Comparison of ENCODE assay signal across 24 cellular contexts in genomic region chr1:19262728-19263127, GRCh38. TPM values are rescaled to one million over a fixed set of nuclear protein-coding genes. Genes with fewer than 3 reads are reported as not detected.
A peak's percentile ranks its signal among the peaks of the same experiment; 100 is the strongest.
DNase-seq lines count a peak whose midpoint lies in the region; ATAC-seq, FAIRE-seq and TF ChIP-seq lines count a peak whose summit lies in the region.
"Had no signal": no experiment of that assay in that cellular context is flagged by ENCODE, and none has a peak within 500 bp of the region (broad histone marks: within the 10 kb centered on the region; RNA-seq: fewer than 3 reads in every experiment).

No MANE protein-coding gene starts in this region.

- in situ Hi-C loops in GM12878 (cut with MboI) = no loop called here

- H3K4me3 ChIP-seq in GM23338 (no peak overlapping the region), GM12878 (no peak overlapping the region), osteoblast (ENCODE audit: insufficient read depth, low read length) (no peak overlapping the region)

- peak; percentile 32; the same call in 1 of the 2 replicates for TF ChIP-seq POLR2A in GM12878 (IDR thresholded peaks at IDR 0.05; ENCODE audit: low read depth, low read length)

- no peak for TF ChIP-seq EP300 in GM12878 (IDR thresholded peaks at IDR 0.05; ENCODE audit: borderline replicate concordance in 1 of 2, control insufficient read depth in 1 of 2, low read depth in 2 of 2, low read length in 2 of 2)

- H3K9me3 ChIP-seq in GM12878 (replicated peaks; ENCODE audit: control insufficient read depth, insufficient read depth, low read length) (no peaks in the 10 kb centered on the region), osteoblast (ENCODE audit: low read depth, low read length) (no peaks in the 10 kb centered on the region)
- H3K9me3 ChIP-seq: BE2C had no signal

- H3K9me2 ChIP-seq in GM23338 (ENCODE audit: insufficient read depth) = no peaks in the 10 kb centered on the region

- H3K27ac Mint-ChIP-seq in activated T-cell treated with anti-CD3 and anti-CD28 coated beads, Interleukin-2, amount 50 U/mL, for 72 hours = no peak overlapping the region
- H3K27ac Mint-ChIP-seq in GM23338 = no peak overlapping the region
- H3K27ac Mint-ChIP-seq: CD4-positive, CD25-positive, alpha-beta regulatory T cell; HFFc6 had no signal

- peaks cover 15% of the 10 kb centered on the region for H3K36me3 ChIP-seq in GM23338 (ENCODE audit: insufficient read depth)
- H3K36me3 ChIP-seq in GM12878 (ENCODE audit: control insufficient read depth in 2 of 2, insufficient read depth in 2 of 2, low read length in 1 of 2) = peaks cover 19 to 22% of the 10 kb centered on the region in 2 experiments; a peak in 3 of 4 replicates
- peaks cover 22% of the 10 kb centered on the region for H3K36me3 ChIP-seq in osteoblast (ENCODE audit: insufficient read depth, low read length)

- H3K27ac ChIP-seq in GM23338 (ENCODE audit: low read depth) = no peak overlapping the region
- H3K27ac ChIP-seq in GM12878 (ENCODE audit: control insufficient read depth, insufficient read depth) = no peak overlapping the region
- no peak overlapping the region for H3K27ac ChIP-seq in osteoblast (ENCODE audit: low read depth, low read length)

- TF ChIP-seq CTCF in GM23338 (conservative IDR thresholded peaks at IDR 0.05; ENCODE audit: low read depth in 2 of 2) = no peak
- TF ChIP-seq CTCF in GM12878 (IDR thresholded peaks at IDR 0.05 in 2 of 3, conservative IDR thresholded peaks at IDR 0.05 in 1 of 3; ENCODE audit: control insufficient read depth in 2 of 3, extremely low read depth in 1 of 3, insufficient read depth in 1 of 3, low read depth in 3 of 3, low read length in 3 of 3) = no peak
- no peak for TF ChIP-seq CTCF in osteoblast (IDR thresholded peaks at IDR 0.05; ENCODE audit: extremely low read depth, low read depth, low read length)

- 76% methylated on average over 5 of the region's 5 CpGs for WGBS in GM12878 (ENCODE audit: insufficient coverage, insufficient replicate concordance, low lambda C conversion rate, missing lambda C conversion rate)

- H3F3A ChIP-seq in GM23338 (replicated peaks; ENCODE audit: low read depth) = 0 out of 2 replicates have a peak, but pooled peaks cover 10% of the 10 kb centered on the region

- no peak for TF ChIP-seq RAD21 in GM12878 (IDR thresholded peaks at IDR 0.05; ENCODE audit: insufficient read depth, low read depth, low read length)

- intact Hi-C loops in GM12878 (cut with micrococcal nuclease; ENCODE audit: unreplicated experiment) = no loop called here

- peak; percentile 36 to 41 for DNase-seq in activated T-cell treated with anti-CD3 and anti-CD28 coated beads, Interleukin-2, amount 50 U/mL, for 48 hours
- no peak for DNase-seq in activated T-cell treated with anti-CD3 and anti-CD28 coated beads, Interleukin-2, amount 50 U/mL, for 72 hours
- DNase-seq in GM23338 (ENCODE audit: low spot score) (no peak), GM12878 (ENCODE audit: low read depth, low spot score) (no peak), osteoblast (ENCODE audit: insufficient read length, low spot score, missing footprints) (peak; percentile 43), NCI-H1092 (lab: John Stamatoyannopoulos, UW) (no peak), NCI-H146 (lab: John Stamatoyannopoulos, UW) (no peak)
- DNase-seq: ACHN; BE2C; C1 segment of cervical spinal cord; CD4-positive, CD25-positive, alpha-beta regulatory T cell; CD8-positive, alpha-beta memory T cell; COR-L47; DMS 273 treated with DMSO at 0.1 percent for 48 hours; DMS53; DND-41; EL; GOT3; HFFc6 had no signal

- H2AFZ ChIP-seq in GM23338 = no peak overlapping the region
- H2AFZ ChIP-seq in GM12878 (ENCODE audit: control insufficient read depth, low read depth, low read length) = no peak overlapping the region
- no peak overlapping the region for H2AFZ ChIP-seq in osteoblast (ENCODE audit: low read length)

- SMC1A ChIA-PET in GM12878 (lab: Charles Lee; ENCODE audit: uncharacterized antibody, unreplicated experiment) = no interaction called here

- H4K20me1 ChIP-seq in GM23338 (replicated peaks; ENCODE audit: insufficient read depth) (peaks cover 6% of the 10 kb centered on the region), GM12878 (ENCODE audit: control insufficient read depth, insufficient read depth) (no peaks in the 10 kb centered on the region), osteoblast (ENCODE audit: insufficient read depth, low read length) (no peaks in the 10 kb centered on the region)

- H3K4me1 ChIP-seq in GM23338 (ENCODE audit: insufficient read depth) = no peaks in the 10 kb centered on the region
- no peaks in the 10 kb centered on the region for H3K4me1 ChIP-seq in GM12878 (ENCODE audit: control insufficient read depth, insufficient read depth, low read length)
- H3K4me1 ChIP-seq in osteoblast (ENCODE audit: insufficient read depth, low read length) = peaks cover 16% of the 10 kb centered on the region
- H3K4me1 ChIP-seq: BE2C had no signal

- no peak overlapping the region for H3K9ac ChIP-seq in GM12878 (ENCODE audit: control insufficient read depth, insufficient read depth, low read length)

- no peak overlapping the region for H3K4me2 ChIP-seq in GM23338
- no peak overlapping the region for H3K4me2 ChIP-seq in GM12878 (ENCODE audit: control insufficient read depth, insufficient read depth)
- H3K4me2 ChIP-seq in osteoblast (ENCODE audit: insufficient read depth, low read length) = no peak overlapping the region

- H3K79me2 ChIP-seq in GM23338 (replicated peaks; ENCODE audit: insufficient read depth) (no peaks in the 10 kb centered on the region), GM12878 (ENCODE audit: control insufficient read depth, insufficient read depth, low read length) (no peaks in the 10 kb centered on the region), osteoblast (ENCODE audit: insufficient read depth, low read length) (no peaks in the 10 kb centered on the region)

- FAIRE-seq in GM12878 (lab: Jason Lieb, UNC) = no peak
- FAIRE-seq: A204.1, GM12892, GM18507 had no signal

- H3K27me3 ChIP-seq in GM23338 (ENCODE audit: insufficient read depth) (no peaks in the 10 kb centered on the region), GM12878 (replicated peaks in 1 of 2; ENCODE audit: control insufficient read depth in 2 of 2, insufficient read depth in 2 of 2, low read length in 1 of 2) (no peaks in the 10 kb centered on the region), osteoblast (ENCODE audit: insufficient read depth, low read length) (no peaks in the 10 kb centered on the region)
- H3K27me3 ChIP-seq: BE2C had no signal

- BruUV-seq in GM12878 (replicated peaks; lab: Mats Ljungman, UMichigan) = no TSS peak

- RAD21 ChIA-PET in GM12878 (lab: Charles Lee; ENCODE audit: unreplicated experiment) = no interaction called here

- no peak for ATAC-seq in activated T-cell treated with anti-CD3 and anti-CD28 coated beads, Interleukin-2, amount 50 U/mL, for 72 hours (replicated peaks in 1 of 2)
- ATAC-seq in GM23338 = peak; percentile 16; the same call in 2 of the 3 replicates
- peak; percentile 17 for ATAC-seq in GM12878
- ATAC-seq: HCT116 had no signal

- CTCF ChIA-PET in GM12878 (lab: Yijun Ruan, JAX) = no interaction called here

- POLR2A ChIA-PET in GM12878 (lab: Charles Lee) = no interaction called here

- H3K36me3 Mint-ChIP-seq in activated T-cell treated with anti-CD3 and anti-CD28 coated beads, Interleukin-2, amount 50 U/mL, for 72 hours (ENCODE audit: insufficient read depth in 2 of 2) = peaks cover 1 to 6% of the 10 kb centered on the region in 2 donors
- peaks cover 32% of the 10 kb centered on the region for H3K36me3 Mint-ChIP-seq in GM23338 (ENCODE audit: low read depth)
- H3K36me3 Mint-ChIP-seq: CD4-positive, CD25-positive, alpha-beta regulatory T cell had no signal

- no peaks in the 10 kb centered on the region for H3K4me1 Mint-ChIP-seq in activated T-cell treated with anti-CD3 and anti-CD28 coated beads, Interleukin-2, amount 50 U/mL, for 72 hours (ENCODE audit: low read depth)
- no peaks in the 10 kb centered on the region for H3K4me1 Mint-ChIP-seq in GM23338
- H3K4me1 Mint-ChIP-seq: CD4-positive, CD25-positive, alpha-beta regulatory T cell; CD8-positive, alpha-beta memory T cell had no signal

- no peak overlapping the region for H3K4me3 Mint-ChIP-seq in activated T-cell treated with anti-CD3 and anti-CD28 coated beads, Interleukin-2, amount 50 U/mL, for 72 hours
- H3K4me3 Mint-ChIP-seq in GM23338 = no peak overlapping the region
- H3K4me3 Mint-ChIP-seq: CD4-positive, CD25-positive, alpha-beta regulatory T cell; CD8-positive, alpha-beta memory T cell; HFFc6 had no signal

- H3K27me3 Mint-ChIP-seq in activated T-cell treated with anti-CD3 and anti-CD28 coated beads, Interleukin-2, amount 50 U/mL, for 72 hours (ENCODE audit: low read depth) = no peaks in the 10 kb centered on the region
- peaks cover 19% of the 10 kb centered on the region for H3K27me3 Mint-ChIP-seq in GM23338 (ENCODE audit: insufficient read depth, low read depth, poor library complexity)
- H3K27me3 Mint-ChIP-seq: CD4-positive, CD25-positive, alpha-beta regulatory T cell had no signal

- H3K9me3 Mint-ChIP-seq in activated T-cell treated with anti-CD3 and anti-CD28 coated beads, Interleukin-2, amount 50 U/mL, for 72 hours = no peaks in the 10 kb centered on the region
- no peaks in the 10 kb centered on the region for H3K9me3 Mint-ChIP-seq in GM23338
- H3K9me3 Mint-ChIP-seq: CD4-positive, CD25-positive, alpha-beta regulatory T cell; CD8-positive, alpha-beta memory T cell; HFFc6 had no signal

RNA-seq across cellular contexts. Expression of gene MRTO4, which starts 11.1 kb away (rescaled TPM):
- total RNA-seq in activated T-cell treated with anti-CD3 and anti-CD28 coated beads, Interleukin-2, amount 50 U/mL, for 72 hours = 10 to 100 TPM; 43.7 to 52.7 TPM
- total RNA-seq in GM23338 (2014; rRNA removed; shearing (Covaris generic)) = 47.1 and 54.2 TPM in 2 replicates
- polyA plus RNA-seq in GM23338 (2016; fragmentation: Nextera tagmentation; extraction: Ambion mirVana) (77.3 and 88.5 TPM in 2 replicates), GM12878 (2011; rRNA removed) (50.6 and 56.8 TPM in 2 replicates), GM12878 (2014; fragmentation: Illumina TruSeq; extraction: Trizol) (73.3 and 82.6 TPM in 2 replicates), GM12878 (2014; fragmentation: Nextera tagmentation; extraction: Ambion mirVana) (10 to 100 TPM; 43.5 to 64.8 TPM), GM12878 (2014; rRNA removed) (67.3 and 70.8 TPM in 2 replicates), GM12878 (2016; fragmentation: Nextera tagmentation; extraction: Ambion mirVana) (10 to 100 TPM; 92.0 to 99.5 TPM)
- 19.4 and 25.8 TPM in 2 replicates for total RNA-seq in GM12878 (2013; cell fraction: nucleolus; rRNA removed)
- total RNA-seq in GM12878 (2014; rRNA removed) (64.1 and 64.7 TPM in 2 replicates), GM12878 (2014; rRNA removed; fragmentation: Illumina TruSeq; extraction: Trizol) (64.5 and 74.6 TPM in 2 replicates), GM12878 (2021) (72.1 and 74.7 TPM in 2 replicates), osteoblast (17.4 and 18.5 TPM in 2 replicates)
- polyA plus RNA-seq in GM12878 (2011; ENCODE audit: low read depth) = 19.9 TPM
- 61.1 and 76.2 TPM in 2 replicates for polyA plus RNA-seq in GM12878 (2011; cell fraction: cytosol; rRNA removed)
- 23.5 and 31.4 TPM in 2 replicates for polyA plus RNA-seq in GM12878 (2011; cell fraction: nucleus; rRNA removed)
- polyA plus RNA-seq in GM12878 (2012) = 25.8 and 30.6 TPM in 2 replicates
- 29.5 and 38.2 TPM in 2 replicates for polyA minus RNA-seq in GM12878 (2011; rRNA and poly(A)+ RNA removed)
- 10.6 and 12.8 TPM in 2 replicates for polyA minus RNA-seq in GM12878 (2011; cell fraction: cytosol; rRNA and poly(A)+ RNA removed)
- polyA minus RNA-seq in GM12878 (2011; cell fraction: nucleus; rRNA and poly(A)+ RNA removed) = 7.7 and 25.0 TPM in 2 replicates

RNA-seq across cellular contexts. Expression of gene EMC1, which starts 11.4 kb away (rescaled TPM):
- total RNA-seq in activated T-cell treated with anti-CD3 and anti-CD28 coated beads, Interleukin-2, amount 50 U/mL, for 72 hours = 10 to 100 TPM; 36.5 to 38.5 TPM
- total RNA-seq in GM23338 (2014; rRNA removed; shearing (Covaris generic)) = 52.2 and 53.0 TPM in 2 replicates
- polyA plus RNA-seq in GM23338 (2016; fragmentation: Nextera tagmentation; extraction: Ambion mirVana) (17.6 and 18.4 TPM in 2 replicates), GM12878 (2011; rRNA removed) (7.9 and 13.2 TPM in 2 replicates), GM12878 (2014; fragmentation: Illumina TruSeq; extraction: Trizol) (21.7 and 25.2 TPM in 2 replicates), GM12878 (2014; fragmentation: Nextera tagmentation; extraction: Ambion mirVana) (10 to 100 TPM; 12.2 to 12.8 TPM), GM12878 (2014; rRNA removed) (15.9 and 18.3 TPM in 2 replicates), GM12878 (2016; fragmentation: Nextera tagmentation; extraction: Ambion mirVana) (10 to 100 TPM; 33.5 to 35.4 TPM)
- total RNA-seq in GM12878 (2013; cell fraction: nucleolus; rRNA removed) = 112 and 120 TPM in 2 replicates
- total RNA-seq in GM12878 (2014; rRNA removed) (37.4 and 43.6 TPM in 2 replicates), GM12878 (2014; rRNA removed; fragmentation: Illumina TruSeq; extraction: Trizol) (12.3 and 12.8 TPM in 2 replicates), GM12878 (2021) (37.0 and 40.7 TPM in 2 replicates), osteoblast (60.1 and 64.1 TPM in 2 replicates)
- 14.5 TPM for polyA plus RNA-seq in GM12878 (2011; ENCODE audit: low read depth)
- polyA plus RNA-seq in GM12878 (2011; cell fraction: cytosol; rRNA removed) = 18.4 and 24.1 TPM in 2 replicates
- polyA plus RNA-seq in GM12878 (2011; cell fraction: nucleus; rRNA removed) = 78.0 and 78.6 TPM in 2 replicates
- 20.2 and 20.5 TPM in 2 replicates for polyA plus RNA-seq in GM12878 (2012)
- 25.9 and 28.2 TPM in 2 replicates for polyA minus RNA-seq in GM12878 (2011; rRNA and poly(A)+ RNA removed)
- polyA minus RNA-seq in GM12878 (2011; cell fraction: cytosol; rRNA and poly(A)+ RNA removed) = 10.7 and 13.3 TPM in 2 replicates
- 23.0 and 39.4 TPM in 2 replicates for polyA minus RNA-seq in GM12878 (2011; cell fraction: nucleus; rRNA and poly(A)+ RNA removed)

RNA-seq across cellular contexts. Expression of gene AKR7A3, which starts 25.8 kb away (rescaled TPM):
- total RNA-seq in activated T-cell treated with anti-CD3 and anti-CD28 coated beads, Interleukin-2, amount 50 U/mL, for 72 hours = under 1 TPM; 0.35 to 0.46 TPM
- 0.14 TPM in 1 of 2 replicates, not detected in the other for total RNA-seq in GM23338 (2014; rRNA removed; shearing (Covaris generic))
- polyA plus RNA-seq in GM23338 (2016; fragmentation: Nextera tagmentation; extraction: Ambion mirVana) (0.24 and 0.86 TPM in 2 replicates), GM12878 (2011; rRNA removed) (0.07 and 0.10 TPM in 2 replicates), GM12878 (2014; fragmentation: Illumina TruSeq; extraction: Trizol) (0.12 TPM in 1 of 2 replicates, not detected in the other), GM12878 (2014; fragmentation: Nextera tagmentation; extraction: Ambion mirVana) (not detected), GM12878 (2014; rRNA removed) (0.85 and 1.1 TPM in 2 replicates), GM12878 (2016; fragmentation: Nextera tagmentation; extraction: Ambion mirVana) (under 1 TPM; 0.23 to 0.28 TPM)
- 2.2 TPM in 2 replicates for total RNA-seq in GM12878 (2013; cell fraction: nucleolus; rRNA removed)
- total RNA-seq in GM12878 (2014; rRNA removed) (0.22 and 0.73 TPM in 2 replicates), GM12878 (2014; rRNA removed; fragmentation: Illumina TruSeq; extraction: Trizol) (0.22 and 0.23 TPM in 2 replicates), GM12878 (2021) (0.88 and 1.1 TPM in 2 replicates), osteoblast (0.72 and 1.2 TPM in 2 replicates)
- 0.20 TPM for polyA plus RNA-seq in GM12878 (2011; ENCODE audit: low read depth)
- polyA plus RNA-seq in GM12878 (2011; cell fraction: cytosol; rRNA removed) = 0.09 and 0.13 TPM in 2 replicates
- polyA plus RNA-seq in GM12878 (2011; cell fraction: nucleus; rRNA removed) = 0.76 and 1.3 TPM in 2 replicates
- 0.28 and 0.64 TPM in 2 replicates for polyA plus RNA-seq in GM12878 (2012)
- 0.21 TPM in 1 of 2 replicates, not detected in the other for polyA minus RNA-seq in GM12878 (2011; rRNA and poly(A)+ RNA removed)
- polyA minus RNA-seq in GM12878 (2011; cell fraction: cytosol; rRNA and poly(A)+ RNA removed) = not detected in 2 replicates
- polyA minus RNA-seq in GM12878 (2011; cell fraction: nucleus; rRNA and poly(A)+ RNA removed) = 0.24 and 0.38 TPM in 2 replicates
- total RNA-seq: G401 had no signal
- polyA plus RNA-seq: CD8-positive, alpha-beta memory T cell had no signal

RNA-seq across cellular contexts. Expression of gene AKR7A2, which starts 49.2 kb away (rescaled TPM):
- 10 to 100 TPM; 31.8 to 41.7 TPM for total RNA-seq in activated T-cell treated with anti-CD3 and anti-CD28 coated beads, Interleukin-2, amount 50 U/mL, for 72 hours
- 53.6 and 60.0 TPM in 2 replicates for total RNA-seq in GM23338 (2014; rRNA removed; shearing (Covaris generic))
- polyA plus RNA-seq in GM23338 (2016; fragmentation: Nextera tagmentation; extraction: Ambion mirVana) (18.2 and 20.8 TPM in 2 replicates), GM12878 (2011; rRNA removed) (25.2 and 37.3 TPM in 2 replicates), GM12878 (2014; fragmentation: Illumina TruSeq; extraction: Trizol) (12.1 and 27.8 TPM in 2 replicates), GM12878 (2014; fragmentation: Nextera tagmentation; extraction: Ambion mirVana) (1 to 10 TPM; 1.3 to 9.8 TPM), GM12878 (2014; rRNA removed) (68.7 and 70.2 TPM in 2 replicates), GM12878 (2016; fragmentation: Nextera tagmentation; extraction: Ambion mirVana) (100 to 1,000 TPM; 104 to 114 TPM)
- total RNA-seq in GM12878 (2013; cell fraction: nucleolus; rRNA removed) = 18.7 and 23.4 TPM in 2 replicates
- total RNA-seq in GM12878 (2014; rRNA removed) (56.2 and 62.2 TPM in 2 replicates), GM12878 (2014; rRNA removed; fragmentation: Illumina TruSeq; extraction: Trizol) (34.8 and 38.1 TPM in 2 replicates), GM12878 (2021) (58.0 and 61.2 TPM in 2 replicates), osteoblast (66.2 and 79.0 TPM in 2 replicates)
- 16.0 TPM for polyA plus RNA-seq in GM12878 (2011; ENCODE audit: low read depth)
- 55.9 and 62.9 TPM in 2 replicates for polyA plus RNA-seq in GM12878 (2011; cell fraction: cytosol; rRNA removed)
- 31.0 and 31.3 TPM in 2 replicates for polyA plus RNA-seq in GM12878 (2011; cell fraction: nucleus; rRNA removed)
- 27.4 and 42.6 TPM in 2 replicates for polyA plus RNA-seq in GM12878 (2012)
- polyA minus RNA-seq in GM12878 (2011; rRNA and poly(A)+ RNA removed) = 14.8 and 28.4 TPM in 2 replicates
- polyA minus RNA-seq in GM12878 (2011; cell fraction: cytosol; rRNA and poly(A)+ RNA removed) = 12.7 and 13.4 TPM in 2 replicates
- polyA minus RNA-seq in GM12878 (2011; cell fraction: nucleus; rRNA and poly(A)+ RNA removed) = 7.3 and 11.5 TPM in 2 replicates

RNA-seq across cellular contexts. Expression of gene SLC66A1, which starts 49.4 kb away (rescaled TPM):
- total RNA-seq in activated T-cell treated with anti-CD3 and anti-CD28 coated beads, Interleukin-2, amount 50 U/mL, for 72 hours = 10 to 100 TPM in 1 of 2 donors, 1 to 10 TPM in 1; 9.5 to 10.5 TPM
- total RNA-seq in GM23338 (2014; rRNA removed; shearing (Covaris generic)) = 19.7 and 24.4 TPM in 2 replicates
- 6.9 and 8.6 TPM in 2 replicates for polyA plus RNA-seq in GM23338 (2016; fragmentation: Nextera tagmentation; extraction: Ambion mirVana)
- total RNA-seq in GM12878 (2013; cell fraction: nucleolus; rRNA removed) = 17.7 and 21.0 TPM in 2 replicates
- total RNA-seq in GM12878 (2014; rRNA removed) = 15.3 and 19.7 TPM in 2 replicates
- total RNA-seq in GM12878 (2014; rRNA removed; fragmentation: Illumina TruSeq; extraction: Trizol) = 7.8 and 8.2 TPM in 2 replicates
- total RNA-seq in GM12878 (2021) = 15.3 and 15.5 TPM in 2 replicates
- 2.2 TPM for polyA plus RNA-seq in GM12878 (2011; ENCODE audit: low read depth)
- 4.0 and 8.2 TPM in 2 replicates for polyA plus RNA-seq in GM12878 (2011; rRNA removed)
- 13.8 and 19.2 TPM in 2 replicates for polyA plus RNA-seq in GM12878 (2011; cell fraction: cytosol; rRNA removed)
- polyA plus RNA-seq in GM12878 (2011; cell fraction: nucleus; rRNA removed) = 12.3 and 14.7 TPM in 2 replicates
- 7.1 and 8.7 TPM in 2 replicates for polyA plus RNA-seq in GM12878 (2012)
- polyA plus RNA-seq in GM12878 (2014; fragmentation: Illumina TruSeq; extraction: Trizol) = 3.4 and 7.3 TPM in 2 replicates
- 1 to 10 TPM in 1 of 2 experiments, under 1 TPM in 1; 0.58 to 1.8 TPM for polyA plus RNA-seq in GM12878 (2014; fragmentation: Nextera tagmentation; extraction: Ambion mirVana)
- polyA plus RNA-seq in GM12878 (2014; rRNA removed) = 21.4 and 22.0 TPM in 2 replicates
- 10 to 100 TPM; 12.1 to 12.8 TPM for polyA plus RNA-seq in GM12878 (2016; fragmentation: Nextera tagmentation; extraction: Ambion mirVana)
- polyA minus RNA-seq in GM12878 (2011; rRNA and poly(A)+ RNA removed) = 6.9 and 11.3 TPM in 2 replicates
- 2.8 and 3.6 TPM in 2 replicates for polyA minus RNA-seq in GM12878 (2011; cell fraction: cytosol; rRNA and poly(A)+ RNA removed)
- 6.5 and 12.4 TPM in 2 replicates for polyA minus RNA-seq in GM12878 (2011; cell fraction: nucleus; rRNA and poly(A)+ RNA removed)
- 30.9 and 32.6 TPM in 2 replicates for total RNA-seq in osteoblast

Comparison
In these comparisons a context has a peak if more than half of its experiments do, and no peak if none do; other contexts are left out.
1. DNase-seq: peak in activated T-cell treated with anti-CD3 and anti-CD28 coated beads, Interleukin-2, amount 50 U/mL, for 48 hours (2 of 2) and osteoblast (single experiment); none in activated T-cell treated with anti-CD3 and anti-CD28 coated beads, Interleukin-2, amount 50 U/mL, for 72 hours (0 of 2), GM23338 (single experiment), GM12878 (single experiment), NCI-H1092 (single experiment) and NCI-H146 (single experiment).
2. ATAC-seq: peak in GM23338 (single experiment) and GM12878 (single experiment); none in activated T-cell treated with anti-CD3 and anti-CD28 coated beads, Interleukin-2, amount 50 U/mL, for 72 hours (0 of 2).